22 cellular contexts compared by ENCODE assay signal in the genomic region with DNA sequence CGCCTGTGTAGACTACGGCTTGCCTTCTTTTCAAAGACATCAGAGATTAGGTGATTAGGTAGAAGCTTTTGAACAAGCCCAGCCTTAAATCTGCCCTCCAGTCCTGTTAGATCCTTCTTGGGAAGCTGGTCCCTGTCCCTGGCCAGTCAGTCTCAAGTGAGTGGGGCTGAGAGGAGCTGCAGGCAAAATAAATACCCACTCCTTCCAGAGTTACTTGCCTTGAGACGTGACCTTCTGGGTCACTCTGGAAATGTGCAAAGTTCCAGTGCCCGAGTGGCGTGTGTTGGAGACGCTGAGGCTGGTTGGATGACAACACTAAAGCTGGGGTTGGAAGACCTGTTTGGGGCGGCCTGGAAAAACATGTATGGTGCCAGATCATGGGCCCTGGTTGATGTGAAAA. TPM values are rescaled to one million over a fixed set of nuclear protein-coding genes. Genes with fewer than 3 reads are reported as not detected.
A peak's percentile ranks its signal among the peaks of the same experiment; 100 is the strongest.
DNase-seq lines count a peak whose midpoint lies in the region; ATAC-seq and TF ChIP-seq lines count a peak whose summit lies in the region.
"Had no signal": no experiment of that assay in that cellular context is flagged by ENCODE, and none has a peak within 500 bp of the region (broad histone marks: within the 10 kb centered on the region; RNA-seq: fewer than 3 reads in every experiment).

No MANE protein-coding gene starts in this region.

- no peaks in the 10 kb centered on the region for H3K23me2 ChIP-seq in H9 (ENCODE audit: insufficient read length, low read depth, low read length, poor library complexity, severe bottlenecking)

- H3K4me2 ChIP-seq in H9 (ENCODE audit: insufficient read depth, insufficient read length, low read length) (no peak overlapping the region), hepatocyte (no peak overlapping the region)

- no peaks in the 10 kb centered on the region for H4K20me1 ChIP-seq in H9 (ENCODE audit: control insufficient read depth, insufficient read depth, insufficient read length)
- peaks cover 50% of the 10 kb centered on the region for H4K20me1 ChIP-seq in hepatocyte (ENCODE audit: insufficient read depth, poor library complexity, severe bottlenecking)

- H3K4me3 ChIP-seq in A673 (ENCODE audit: low read depth, low read length, poor library complexity, severe bottlenecking) (no peak overlapping the region), endodermal cell (ENCODE audit: low read length) (no peak overlapping the region), hepatocyte (no peak overlapping the region)
- H3K4me3 ChIP-seq: GM12878, K562, MG63, SJSA1 had no signal

- H3K4me1 Mint-ChIP-seq in H9, result peaks cover 64 to 69% of the 10 kb centered on the region in 2 experiments
- peaks cover 52% of the 10 kb centered on the region for H3K4me1 Mint-ChIP-seq in endodermal cell
- peaks cover 60% of the 10 kb centered on the region for H3K4me1 Mint-ChIP-seq in osteocyte (ENCODE audit: unreplicated experiment)
- H3K4me1 Mint-ChIP-seq: B cell had no signal

- no peak overlapping the region for H4K91ac ChIP-seq in H9 (ENCODE audit: insufficient read length, low read depth, low read length)

- no peak overlapping the region for H3K23ac ChIP-seq in H9 (ENCODE audit: insufficient read length, low read depth, low read length)

- no TSS peak for BruUV-seq in A673 (replicated peaks; lab: Mats Ljungman, UMichigan)

- H2BK20ac ChIP-seq in H9 (ENCODE audit: low read depth, low read length, poor library complexity, severe bottlenecking), result no peak overlapping the region

- no peak overlapping the region for H2AK5ac ChIP-seq in H9 (ENCODE audit: insufficient read length, low read length)

- H3K14ac ChIP-seq in H9 (ENCODE audit: insufficient read depth, low read length), result no peak overlapping the region

- no peak overlapping the region for H4K5ac ChIP-seq in H9 (ENCODE audit: insufficient read length, low read depth, low read length)

- H3K27ac Mint-ChIP-seq in H9 (peak overlapping the region; percentile 22 to 87 (median 52); a peak in 5 of 7 replicates), endodermal cell (peak overlapping the region; percentile 75), osteocyte (ENCODE audit: unreplicated experiment) (peak overlapping the region; percentile 58)
- H3K27ac Mint-ChIP-seq: B cell, HFFc6 had no signal

- no peak overlapping the region for H2AFZ ChIP-seq in H9 (ENCODE audit: low read length)
- no peak overlapping the region for H2AFZ ChIP-seq in hepatocyte

- no peak overlapping the region for H3K4ac ChIP-seq in H9 (ENCODE audit: low read depth, low read length)

- POLR2A ChIA-PET in A673 (lab: Charles Lee; ENCODE audit: low non-redundant PET), result no interaction called here

- H3K27ac ChIP-seq in A673 (ENCODE audit: low read depth, low read length, poor library complexity, severe bottlenecking) (peak overlapping the region; percentile 10), H9 (ENCODE audit: insufficient read length, low read depth, low read length) (no peak overlapping the region), endodermal cell (ENCODE audit: low read depth, low read length) (no peak overlapping the region), hepatocyte (no peak overlapping the region)
- H3K27ac ChIP-seq: SJSA1 had no signal

- no peaks in the 10 kb centered on the region for H3K9me3 ChIP-seq in A673 (ENCODE audit: low read depth, low read length, poor library complexity, severe bottlenecking)
- H3K9me3 ChIP-seq in H9 (ENCODE audit: control insufficient read depth, low read depth, low read length), result no peaks in the 10 kb centered on the region
- H3K9me3 ChIP-seq in endodermal cell (ENCODE audit: control insufficient read depth, low read length), result no peaks in the 10 kb centered on the region
- no peaks in the 10 kb centered on the region for H3K9me3 ChIP-seq in hepatocyte (ENCODE audit: low read depth)
- H3K9me3 ChIP-seq: MG63, SJSA1 had no signal

- H3K9ac ChIP-seq in H9 (ENCODE audit: extremely low read depth, insufficient read length, low read length) (no peak overlapping the region), endodermal cell (ENCODE audit: extremely low read depth, low read length, poor library complexity, severe bottlenecking) (no peak overlapping the region)

- no peaks in the 10 kb centered on the region for H3K36me3 ChIP-seq in A673 (ENCODE audit: insufficient read depth, low read length, poor library complexity, severe bottlenecking)
- H3K36me3 ChIP-seq in endodermal cell (ENCODE audit: control insufficient read depth, insufficient read depth, low read length), result peaks cover 19% of the 10 kb centered on the region
- H3K36me3 ChIP-seq in hepatocyte (replicated peaks; ENCODE audit: insufficient read depth, low read depth), result no peaks in the 10 kb centered on the region
- H3K36me3 ChIP-seq: MG63, SJSA1 had no signal

- H3K4me3 Mint-ChIP-seq in H9, result no peak overlapping the region; a peak in 1 of 5 replicates
- no peak overlapping the region for H3K4me3 Mint-ChIP-seq in endodermal cell
- H3K4me3 Mint-ChIP-seq in osteocyte (ENCODE audit: unreplicated experiment), result no peak overlapping the region
- H3K4me3 Mint-ChIP-seq: B cell, CD14-positive monocyte, HFFc6 had no signal

- peaks cover 16% of the 10 kb centered on the region for H3K79me1 ChIP-seq in H9 (ENCODE audit: insufficient read depth, low read depth, low read length, poor library complexity, severe bottlenecking)

- intact Hi-C loops in A673 (cut with micrococcal nuclease; ENCODE audit: unreplicated experiment), result no loop called here

- H3K27me3 ChIP-seq in A673 (replicated peaks; ENCODE audit: insufficient read depth, low read depth, low read length, poor library complexity) (no peaks in the 10 kb centered on the region), H9 (ENCODE audit: insufficient read depth, low read length) (no peaks in the 10 kb centered on the region), endodermal cell (ENCODE audit: control insufficient read depth, insufficient read depth, low read length, poor library complexity, severe bottlenecking) (no peaks in the 10 kb centered on the region), hepatocyte (no peaks in the 10 kb centered on the region)
- H3K27me3 ChIP-seq: MG63, SJSA1 had no signal

- no peak overlapping the region for H2BK12ac ChIP-seq in H9 (ENCODE audit: insufficient read length, low read depth, low read length)

- no peak overlapping the region for H3T11ph ChIP-seq in H9 (ENCODE audit: low read length)

- peaks cover 41% of the 10 kb centered on the region for H3K4me1 ChIP-seq in A673 (ENCODE audit: insufficient read depth, low read length, poor library complexity, severe bottlenecking)
- peaks cover 17% of the 10 kb centered on the region for H3K4me1 ChIP-seq in H9 (ENCODE audit: insufficient read depth, low read length)
- peaks cover 27% of the 10 kb centered on the region for H3K4me1 ChIP-seq in endodermal cell (ENCODE audit: control insufficient read depth, insufficient read depth, low read length)
- H3K4me1 ChIP-seq in hepatocyte (ENCODE audit: insufficient read depth), result peaks cover 22% of the 10 kb centered on the region

- H3K9me3 Mint-ChIP-seq in H9 (no peaks in the 10 kb centered on the region), endodermal cell (no peaks in the 10 kb centered on the region), osteocyte (ENCODE audit: unreplicated experiment) (no peaks in the 10 kb centered on the region)
- H3K9me3 Mint-ChIP-seq: CD14-positive monocyte, HFFc6 had no signal

- no peak overlapping the region for H2BK5ac ChIP-seq in H9 (ENCODE audit: insufficient read length, low read length)

- no peak overlapping the region for H4K8ac ChIP-seq in H9 (replicated peaks; ENCODE audit: insufficient read length, low read depth, low read length)

- no peak overlapping the region for H2BK120ac ChIP-seq in H9 (ENCODE audit: low read depth, low read length, poor library complexity, severe bottlenecking)

- TF ChIP-seq CTCF in A673 (conservative IDR thresholded peaks at IDR 0.05; ENCODE audit: low read depth, low read length) (no peak), H9 (conservative IDR thresholded peaks at IDR 0.05) (no peak), endodermal cell (conservative IDR thresholded peaks at IDR 0.05) (no peak), osteocyte (IDR thresholded peaks at IDR 0.05) (no peak), hepatocyte (IDR thresholded peaks at IDR 0.05; ENCODE audit: poor library complexity) (no peak)

- no CpG with 5 or more reads among the region's 7 CpGs for WGBS in H9 (ENCODE audit: extremely low coverage, insufficient read length, low lambda C conversion rate)
- WGBS in endodermal cell (ENCODE audit: insufficient coverage in 1 of 2, insufficient read length in 1 of 2), 2 experiments, result 92 to 96% methylated on average over 6 to 7 of the region's 7 CpGs
- 61% methylated on average over 7 of the region's 7 CpGs for WGBS in hepatocyte (ENCODE audit: low lambda C conversion rate, missing lambda C conversion rate)

- CTCF ChIA-PET in A673 (lab: Charles Lee), result interaction anchor here (1.1 kb wide), 1 partner anchor 20 kb away, joined by 4 read pairs; no protein-coding TSS in a partner anchor

- H3K79me2 ChIP-seq in H9 (ENCODE audit: insufficient read depth, low read length), result peaks cover 51% of the 10 kb centered on the region
- peaks cover 97% of the 10 kb centered on the region for H3K79me2 ChIP-seq in hepatocyte

- DNase-seq in A673 (ENCODE audit: low spot score) (no peak), H9 (no peak), endodermal cell (peak; percentile 40), osteocyte (ENCODE audit: extremely low spot score, unreplicated experiment) (no peak), hepatocyte (ENCODE audit: low spot score) (no peak), NCI-H2029 treated with DMSO at 0.1 percent for 48 hours (lab: John Stamatoyannopoulos, UW) (no peak), NCI-H345 (lab: John Stamatoyannopoulos, UW) (no peak)
- DNase-seq: DMS79 treated with DMSO at 0.1 percent for 48 hours, H7, HFFc6, MG63, NCI-H1417, NCI-H1694 treated with DMSO at 0.1 percent for 48 hours, NCI-H510A treated with DMSO at 0.1 percent for 48 hours, NCI-H748 treated with DMSO at 0.1 percent for 48 hours, OCI-M1 had no signal

- H3K18ac ChIP-seq in H9 (ENCODE audit: insufficient read length, low read depth, low read length), result no peak overlapping the region

- no peak overlapping the region for H2BK15ac ChIP-seq in H9 (ENCODE audit: low read depth, low read length)

- H3K56ac ChIP-seq in H9 (ENCODE audit: insufficient read length, low read depth, low read length), result no peak overlapping the region

- peaks cover 0 to 15% (median 5%) of the 10 kb centered on the region in 3 experiments; a peak in 5 of 7 replicates for H3K36me3 Mint-ChIP-seq in H9 (ENCODE audit: insufficient read depth in 1 of 3, low read depth in 3 of 3)
- H3K36me3 Mint-ChIP-seq in endodermal cell (ENCODE audit: low read depth), result peaks cover 21% of the 10 kb centered on the region
- H3K36me3 Mint-ChIP-seq in osteocyte (ENCODE audit: unreplicated experiment), result peaks cover 1% of the 10 kb centered on the region
- H3K36me3 Mint-ChIP-seq: CD14-positive monocyte had no signal

- no peak for ATAC-seq in GM19452 (IDR thresholded peaks at IDR 0.05; ENCODE audit: unreplicated experiment)
- ATAC-seq: GM12878, K562 had no signal

- no peaks in the 10 kb centered on the region for H3K9me2 ChIP-seq in hepatocyte (replicated peaks; ENCODE audit: insufficient read depth)

- no peaks in the 10 kb centered on the region for H3K27me3 Mint-ChIP-seq in H9 (ENCODE audit: low read depth)
- H3K27me3 Mint-ChIP-seq in endodermal cell (ENCODE audit: insufficient read depth), result no peaks in the 10 kb centered on the region
- H3K27me3 Mint-ChIP-seq in osteocyte (ENCODE audit: unreplicated experiment), result no peaks in the 10 kb centered on the region

RNA-seq across cellular contexts. Expression of gene TCF7L1, which starts 32.1 kb away (rescaled TPM):
- total RNA-seq in A673 (2021), result 21.9 and 29.3 TPM in 2 replicates
- total RNA-seq in H9 (2021), result 112 and 117 TPM in 2 replicates
- 10 to 100 TPM; 71.9 to 73.3 TPM for total RNA-seq in endodermal cell
- polyA plus RNA-seq in endodermal cell (2013, experiment 1 of 2), result 56.9 TPM
- 50.0 TPM for polyA plus RNA-seq in endodermal cell (2013, experiment 2 of 2)
- 31.8 and 32.4 TPM in 2 replicates for total RNA-seq in osteocyte
- 3.7 and 4.5 TPM in 2 replicates for total RNA-seq in hepatocyte
- polyA plus RNA-seq in hepatocyte, result 20.6 and 26.2 TPM in 2 replicates
